1 cellular context compared by ENCODE assay signal in the genomic region with DNA sequence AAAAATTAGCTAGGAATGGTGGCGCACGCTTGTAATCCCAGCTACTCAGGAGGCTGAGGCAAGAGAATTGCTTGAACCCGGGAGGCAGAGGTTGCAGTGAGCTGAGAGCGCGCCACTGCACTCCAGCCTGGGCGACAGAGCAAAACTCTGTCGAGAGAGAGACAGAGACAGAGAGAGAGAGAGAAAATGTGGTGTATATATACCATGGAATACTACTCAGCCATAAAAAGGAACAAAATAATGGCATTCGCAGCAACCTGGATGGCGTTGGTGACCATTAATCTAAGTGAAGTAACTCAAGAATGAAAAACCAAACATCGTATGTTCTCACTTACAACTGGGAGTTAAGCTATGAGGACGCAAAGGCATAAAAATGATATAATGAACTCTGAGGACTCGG. TPM values are rescaled to one million over a fixed set of nuclear protein-coding genes. Genes with fewer than 3 reads are reported as not detected.
"Had no signal": no experiment of that assay in that cellular context is flagged by ENCODE, and none has a peak within 500 bp of the region (broad histone marks: within the 10 kb centered on the region; RNA-seq: fewer than 3 reads in every experiment).

No MANE protein-coding gene starts in this region.

RNA-seq across cellular contexts. Expression of a gene that starts 49.8 kb away (rescaled TPM):
- total RNA-seq: G401 had no signal
